8 cellular contexts compared by ENCODE assay signal in genomic region chr2:38751043-38751846, GRCh38. TPM values are rescaled to one million over a fixed set of nuclear protein-coding genes. Genes with fewer than 3 reads are reported as not detected.
A peak's percentile ranks its signal among the peaks of the same experiment; 100 is the strongest.
DNase-seq lines count a peak whose midpoint lies in the region; ATAC-seq, FAIRE-seq and TF ChIP-seq lines count a peak whose summit lies in the region.

TSS of gene SRSF7 (minus strand) at chr2:38751361. CDS start at chr2:38751256, 105 bp downstream.

- peak within 1 kb of the TSS; percentile 100 for H3K9ac ChIP-seq in keratinocyte (ENCODE audit: control insufficient read depth, extremely low read depth, insufficient read depth, low read length)

- dilution Hi-C loops in keratinocyte (cut with MboI; ENCODE audit: extremely low pct_ligation_motif_present, low sequenced_read_pairs) = no loop called here

- peaks cover 15 to 35% of the 10 kb centered on the region in 2 experiments for H3K36me3 ChIP-seq in keratinocyte (ENCODE audit: control insufficient read depth in 2 of 2, extremely low read depth in 1 of 2, insufficient read depth in 2 of 2, low read length in 2 of 2)

- peak within 1 kb of the TSS; percentile 99 for H3K27ac ChIP-seq in keratinocyte (ENCODE audit: control insufficient read depth, insufficient read depth, low read length)

- peaks cover 31% of the 10 kb centered on the region for H4K20me1 ChIP-seq in keratinocyte (ENCODE audit: control insufficient read depth, extremely low read depth, insufficient read depth, low read length)

- no peaks in the 10 kb centered on the region for H3K9me3 ChIP-seq in keratinocyte (ENCODE audit: control insufficient read depth, low read depth, low read length)

- peak within 1 kb of the TSS; percentile 98 for H3K4me2 ChIP-seq in keratinocyte (ENCODE audit: control insufficient read depth, extremely low read depth, insufficient read depth, low read depth, low read length)

- H2AFZ ChIP-seq in keratinocyte (ENCODE audit: control insufficient read depth, low read length) = peak within 1 kb of the TSS; percentile 99

- ATAC-seq in GM19043 (IDR thresholded peaks at IDR 0.05; ENCODE audit: low read depth, unreplicated experiment) = peak; percentile 76
- peak; percentile 72 for ATAC-seq in HG03378 (IDR thresholded peaks at IDR 0.05; ENCODE audit: unreplicated experiment)

- H3K4me1 ChIP-seq in keratinocyte (ENCODE audit: control insufficient read depth, extremely low read depth, insufficient read depth, low read length) = peaks cover 30% of the 10 kb centered on the region

- H3K9me1 ChIP-seq in keratinocyte (ENCODE audit: control insufficient read depth, extremely low read depth, insufficient read depth, low read length) = no peaks in the 10 kb centered on the region

- peaks cover 49% of the 10 kb centered on the region for H3K79me2 ChIP-seq in keratinocyte (ENCODE audit: control insufficient read depth, insufficient read depth, low read length)

- H3K4me3 ChIP-seq in AG10803 (ENCODE audit: low read length) (peak within 1 kb of the TSS; percentile 100), keratinocyte (ENCODE audit: control insufficient read depth in 2 of 3, extremely low read depth in 1 of 3, insufficient read depth in 2 of 3, low read depth in 1 of 3, low read length in 3 of 3) (peak within 1 kb of the TSS; percentile 80 to 98 (median 83))

- FAIRE-seq in keratinocyte (lab: Jason Lieb, UNC) = peak; percentile 83

- TF ChIP-seq CTCF in AG10803 (conservative IDR thresholded peaks at IDR 0.05; ENCODE audit: low read length) = no peak
- no peak for TF ChIP-seq CTCF in keratinocyte (optimal IDR thresholded peaks at IDR 0.05 in 1 of 3, IDR thresholded peaks at IDR 0.05 in 1 of 3, conservative IDR thresholded peaks at IDR 0.05 in 1 of 3; ENCODE audit: extremely low read depth in 1 of 3, insufficient read depth in 2 of 3, low read length in 3 of 3)

- peak; percentile 100 for DNase-seq in AG10803 (ENCODE audit: low read depth)
- DNase-seq in NCI-H510A (lab: John Stamatoyannopoulos, UW) = peak; percentile 98
- peak; percentile 98 for DNase-seq in activated CD4-positive, alpha-beta T cell treated with anti-CD3 and anti-CD28 coated beads for 1 hour
- peak; percentile 95 for DNase-seq in cerebellum (ENCODE audit: low spot score)
- peak; percentile 92 for DNase-seq in keratinocyte (ENCODE audit: low read depth, low spot score)
- peak; percentile 96 to 97 for DNase-seq in stimulated activated CD4-positive, alpha-beta T cell treated with anti-CD3 and anti-CD28 coated beads, Interleukin-15, amount 100 ng/mL, for 1 hour (ENCODE audit: low read depth in 1 of 2, low spot score in 1 of 2)

- H3K27me3 ChIP-seq in keratinocyte (ENCODE audit: control insufficient read depth, extremely low read depth, insufficient read depth, low read length) = no peaks in the 10 kb centered on the region

RNA-seq across cellular contexts. Expression of gene SRSF7, which starts in this region (rescaled TPM):
- total RNA-seq in cerebellum = 109 TPM
- 193 to 316 TPM (median 229 TPM) in 3 replicates for polyA plus RNA-seq in keratinocyte
- 70.5 TPM for polyA plus RNA-seq in keratinocyte (2011; ENCODE audit: low read depth)
- polyA plus RNA-seq in keratinocyte (2011; cell fraction: cytosol; rRNA removed) = 126 and 150 TPM in 2 replicates
- 166 and 255 TPM in 2 replicates for polyA plus RNA-seq in keratinocyte (2011; cell fraction: nucleus; rRNA removed)
- polyA plus RNA-seq in keratinocyte (2012; ENCODE audit: low replicate concordance) = 72.0 and 168 TPM in 2 replicates
- polyA minus RNA-seq in keratinocyte = 87.9 to 182 TPM (median 109 TPM) in 3 replicates
- polyA minus RNA-seq in keratinocyte (2011; cell fraction: cytosol; rRNA and poly(A)+ RNA removed) = 75.2 TPM
- polyA minus RNA-seq in keratinocyte (2011; cell fraction: nucleus; rRNA and poly(A)+ RNA removed) = 42.4 and 62.1 TPM in 2 replicates

Comparison
In these comparisons a context has a peak if more than half of its experiments do, and no peak if none do; other contexts are left out.
1. Peak in every context shown above with its lines: DNase-seq, ATAC-seq, H3K4me3 ChIP-seq and H3K27ac ChIP-seq.